Comparison of ENCODE assay signal across 11 cellular contexts in genomic region chr15:77028451-77029165, GRCh38. TPM values are rescaled to one million over a fixed set of nuclear protein-coding genes. Genes with fewer than 3 reads are reported as not detected.
DNase-seq lines count a peak whose midpoint lies in the region; ATAC-seq and TF ChIP-seq lines count a peak whose summit lies in the region.
"Had no signal": no experiment of that assay in that cellular context is flagged by ENCODE, and none has a peak within 500 bp of the region (broad histone marks: within the 10 kb centered on the region; RNA-seq: fewer than 3 reads in every experiment).

No MANE protein-coding gene starts in this region.

- no peak for TF ChIP-seq POLR2A in sigmoid colon (IDR thresholded peaks at IDR 0.05)

- DNase-seq in H7: no peak
- DNase-seq in activated naive CD8-positive, alpha-beta T cell treated with anti-CD3 and anti-CD28 coated beads, Interleukin-2, amount 50 U/mL, for 24 hours: peak; percentile 1
- DNase-seq in iPS DF 6.9 (ENCODE audit: low read depth, low spot score): no peak
- DNase-seq in sigmoid colon: peak; percentile 50
- DNase-seq in NCI-H2196 treated with DMSO at 0.1 percent for 48 hours (lab: John Stamatoyannopoulos, UW; ENCODE audit: unreplicated experiment): no peak
- DNase-seq in GDM1 (lab: John Stamatoyannopoulos, UW): no peak
- DNase-seq: Kasumi-1, NCI-H82 had no signal

- intact Hi-C loops in sigmoid colon (cut with DNase I): no loop called here

- no peaks in the 10 kb centered on the region; the same call in 1 of the 2 replicates for H3K4me1 ChIP-seq in iPS DF 6.9 (ENCODE audit: control insufficient read depth, insufficient read depth, low read length)
- H3K4me1 ChIP-seq in sigmoid colon: peaks cover 0 to 13% (median 11%) of the 10 kb centered on the region in 4 donors

- H3K9me3 ChIP-seq in iPS DF 6.9 (ENCODE audit: control insufficient read depth, insufficient read depth, low read length) (no peaks in the 10 kb centered on the region), sigmoid colon (no peaks in the 10 kb centered on the region)
- H3K9me3 ChIP-seq: ovary had no signal

- H3K27ac Mint-ChIP-seq in activated naive CD8-positive, alpha-beta T cell treated with anti-CD3 and anti-CD28 coated beads, Interleukin-2, amount 50 U/mL, for 24 hours: no peak overlapping the region

- H3K4me3 Mint-ChIP-seq in activated naive CD8-positive, alpha-beta T cell treated with anti-CD3 and anti-CD28 coated beads, Interleukin-2, amount 50 U/mL, for 24 hours: no peak overlapping the region

- peaks cover 14% of the 10 kb centered on the region for H3K4me1 Mint-ChIP-seq in activated naive CD8-positive, alpha-beta T cell treated with anti-CD3 and anti-CD28 coated beads, Interleukin-2, amount 50 U/mL, for 24 hours

- no peaks in the 10 kb centered on the region for H3K27me3 ChIP-seq in H7 (ENCODE audit: control insufficient read depth, insufficient read depth, low read length)
- H3K27me3 ChIP-seq in iPS DF 6.9 (ENCODE audit: control insufficient read depth, insufficient read depth, low read length): no peaks in the 10 kb centered on the region
- peaks cover 0 to 6% (median 4%) of the 10 kb centered on the region in 3 donors for H3K27me3 ChIP-seq in sigmoid colon
- H3K27me3 ChIP-seq: ovary had no signal

- H3K36me3 Mint-ChIP-seq in activated naive CD8-positive, alpha-beta T cell treated with anti-CD3 and anti-CD28 coated beads, Interleukin-2, amount 50 U/mL, for 24 hours (ENCODE audit: low read depth): peaks cover 14% of the 10 kb centered on the region

- no peak for ATAC-seq in activated naive CD8-positive, alpha-beta T cell treated with anti-CD3 and anti-CD28 coated beads, Interleukin-2, amount 50 U/mL, for 24 hours
- no peak for ATAC-seq in GM19452 (IDR thresholded peaks at IDR 0.05; ENCODE audit: unreplicated experiment)
- no peak for ATAC-seq in GM21529 (IDR thresholded peaks at IDR 0.05; ENCODE audit: unreplicated experiment)

- no peaks in the 10 kb centered on the region for H3K9me3 Mint-ChIP-seq in activated naive CD8-positive, alpha-beta T cell treated with anti-CD3 and anti-CD28 coated beads, Interleukin-2, amount 50 U/mL, for 24 hours

- H3K36me3 ChIP-seq in H7 (replicated peaks; ENCODE audit: control insufficient read depth, insufficient read depth, low read length) (no peaks in the 10 kb centered on the region), iPS DF 6.9 (ENCODE audit: control insufficient read depth, insufficient read depth, low read length) (no peaks in the 10 kb centered on the region), sigmoid colon (no peaks in the 10 kb centered on the region)
- H3K36me3 ChIP-seq: ovary had no signal

- H3K4me3 ChIP-seq in H7 (ENCODE audit: insufficient read depth, low read depth, low read length) (peak overlapping the region; percentile 40), iPS DF 6.9 (ENCODE audit: low read length) (peak overlapping the region; percentile 24; the same call in 1 of the 2 replicates), sigmoid colon (peak overlapping the region in 3 of 4 donors; percentile 14 to 38 (median 38))
- H3K4me3 ChIP-seq: ovary had no signal

- H3K27me3 Mint-ChIP-seq in activated naive CD8-positive, alpha-beta T cell treated with anti-CD3 and anti-CD28 coated beads, Interleukin-2, amount 50 U/mL, for 24 hours: no peaks in the 10 kb centered on the region

- TF ChIP-seq EP300 in sigmoid colon (IDR thresholded peaks at IDR 0.05): no peak

- no peak for TF ChIP-seq CTCF in sigmoid colon (IDR thresholded peaks at IDR 0.05)

- H3K27ac ChIP-seq in iPS DF 6.9 (ENCODE audit: low read length) (no peak overlapping the region), sigmoid colon (no peak overlapping the region)
- H3K27ac ChIP-seq: ovary had no signal

- WGBS in iPS DF 6.9 (ENCODE audit: insufficient coverage, insufficient read length): no CpG with 5 or more reads among the region's 22 CpGs
- WGBS in sigmoid colon, 2 donors: 48 to 72% methylated on average over 22 of the region's 22 CpGs

RNA-seq across cellular contexts. Expression of gene PSTPIP1, which starts 33.7 kb away (rescaled TPM):
- total RNA-seq in H7 (2014; rRNA removed; shearing (Covaris generic)): 0.21 and 1.3 TPM in 2 replicates
- 10 to 100 TPM in 1 of 4 donors, 1 to 10 TPM in 3; 4.6 to 14.3 (median 7.7) TPM for total RNA-seq in sigmoid colon
- 10 to 100 TPM in 1 of 3 donors, 1 to 10 TPM in 2; 2.1 to 10.4 (median 6.6) TPM for polyA plus RNA-seq in sigmoid colon

RNA-seq across cellular contexts. Expression of gene TSPAN3, which starts 42.3 kb away (rescaled TPM):
- total RNA-seq in H7 (2014; rRNA removed; shearing (Covaris generic)): 153 and 157 TPM in 2 replicates
- 100 to 1,000 TPM; 129 to 220 (median 157) TPM for total RNA-seq in sigmoid colon
- polyA plus RNA-seq in sigmoid colon: 100 to 1,000 TPM; 147 to 402 (median 255) TPM

Comparison
In these comparisons a context has a peak if more than half of its experiments do, and no peak if none do; other contexts are left out.
1. DNase-seq: peak in activated naive CD8-positive, alpha-beta T cell treated with anti-CD3 and anti-CD28 coated beads, Interleukin-2, amount 50 U/mL, for 24 hours (single experiment) and sigmoid colon (single experiment); none in H7 (single experiment), iPS DF 6.9 (single experiment), NCI-H2196 treated with DMSO at 0.1 percent for 48 hours (single experiment) and GDM1 (single experiment).
2. Peak in every context shown above with its lines, with median percentiles within 50 percentile points of each other: H3K4me3 ChIP-seq.